In the genomic region with DNA sequence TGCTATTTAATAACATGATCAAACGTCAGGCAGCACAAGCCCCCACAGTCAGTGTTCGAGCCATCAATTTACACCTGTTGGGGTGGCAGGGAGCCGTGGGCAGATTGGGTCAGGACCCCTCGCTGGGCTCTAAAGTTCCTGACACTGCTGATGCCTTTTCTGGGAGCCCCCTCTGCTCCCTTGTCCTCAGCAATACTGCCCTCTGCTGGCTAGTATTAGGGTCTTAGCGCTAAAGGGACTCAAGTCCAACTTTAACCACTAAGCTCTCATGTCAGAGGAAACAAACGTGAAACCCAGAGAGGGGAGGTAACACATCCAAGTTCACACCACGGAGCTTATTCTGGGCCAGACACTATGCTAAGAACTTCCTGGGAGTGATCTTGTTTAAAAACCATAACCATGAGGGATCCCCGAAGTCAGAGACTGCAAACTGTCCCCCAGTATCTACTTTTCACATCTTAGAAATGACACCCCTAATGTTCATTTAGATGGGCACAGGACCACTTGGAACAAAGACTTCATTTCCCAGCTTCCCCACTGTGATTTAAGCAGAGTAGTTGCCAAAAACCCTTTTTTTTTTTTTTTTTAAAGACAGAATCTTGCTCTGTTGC, we compare ENCODE assay signal across 8 cellular contexts. TPM values are rescaled to one million over a fixed set of nuclear protein-coding genes. Genes with fewer than 3 reads are reported as not detected.
DNase-seq lines count a peak whose midpoint lies in the region; ATAC-seq and TF ChIP-seq lines count a peak whose summit lies in the region.

No MANE protein-coding gene starts in this region.

- no peaks in the 10 kb centered on the region for H3K27me3 ChIP-seq in ascending aorta

- intact Hi-C loops in ascending aorta (cut with DNase I), result loop anchor here (5.0 kb wide), 1 partner anchor 459 kb away; no protein-coding TSS in a partner anchor

- peak; percentile 27 to 59 (median 47) for TF ChIP-seq CTCF in ascending aorta (IDR thresholded peaks at IDR 0.05)

- DNase-seq in COLO668 (lab: John Stamatoyannopoulos, UW; ENCODE audit: unreplicated experiment) (peak; percentile 43), NCI-H524 treated with DMSO at 0.1 percent for 48 hours (lab: John Stamatoyannopoulos, UW) (peak; percentile 49), ascending aorta (ENCODE audit: low spot score in 2 of 2) (peak in 1 of 2 donors; percentile 63), iPS DF 19.7 (ENCODE audit: low read depth, low spot score) (peak; percentile 48), SKM-1 treated with dmso at 0.1 percent for 144 hours (lab: John Stamatoyannopoulos, UW; ENCODE audit: unreplicated experiment) (no peak)
- peak; percentile 36 for DNase-seq in stimulated activated CD4-positive, alpha-beta T cell treated with anti-CD3 and anti-CD28 coated beads, Interleukin-4, amount 100 ng/mL, for 24 hours

- H3K27ac ChIP-seq in ascending aorta, result no peak overlapping the region

- ATAC-seq in GM19455 (IDR thresholded peaks at IDR 0.05; ENCODE audit: unreplicated experiment), result peak; percentile 61
- ATAC-seq in GM18502 (IDR thresholded peaks at IDR 0.05; ENCODE audit: poor library complexity, unreplicated experiment), result no peak

- H3K4me3 ChIP-seq in ascending aorta, result no peak overlapping the region

- H3K36me3 ChIP-seq in ascending aorta, result peaks cover 32 to 60% of the 10 kb centered on the region in 2 donors

- no peaks in the 10 kb centered on the region for H3K9me3 ChIP-seq in ascending aorta

- H3K4me1 ChIP-seq in ascending aorta, result no peaks in the 10 kb centered on the region

RNA-seq across cellular contexts. Expression of gene ANKS6, which starts 20.4 kb away (rescaled TPM):
- total RNA-seq in ascending aorta, result 13.0 TPM

RNA-seq across cellular contexts. Expression of gene GALNT12, which starts 31.5 kb away (rescaled TPM):
- total RNA-seq in ascending aorta, result 0.53 TPM
